In genomic region chr2:45871025-45871424, GRCh38 we compare ENCODE assay signal across 17 cellular contexts.
"Had no signal": no experiment of that assay in that cellular context is flagged by ENCODE, and none has a peak within 500 bp of the region (broad histone marks: within the 10 kb centered on the region; RNA-seq: fewer than 3 reads in every experiment).

No MANE protein-coding gene starts in this region.

- H3K9me3 ChIP-seq: right lobe of liver, testis had no signal

- H2AFZ ChIP-seq: parathyroid adenoma had no signal

- H3K9ac ChIP-seq: parathyroid adenoma had no signal

- H3K36me3 ChIP-seq: gastrocnemius medialis, right lobe of liver, tibial artery had no signal

- H3K4me3 ChIP-seq: dorsolateral prefrontal cortex, gastrocnemius medialis, lung, right lobe of liver, testis, tibial artery had no signal

- DNase-seq: dorsolateral prefrontal cortex; effector CD4-positive, alpha-beta T cell; foreskin fibroblast; gastrocnemius medialis; head of caudate nucleus; natural killer cell; right lobe of liver; small intestine; stimulated activated CD4-positive, alpha-beta T cell treated with anti-CD3 and anti-CD28 coated beads, Interleukin-15, amount 100 ng/mL, for 24 hours; stimulated activated CD4-positive, alpha-beta T cell treated with anti-CD3 and anti-CD28 coated beads, Interleukin-4, amount 100 ng/mL, for 1 hour; stimulated activated CD8-positive, alpha-beta memory T cell treated with anti-CD3 and anti-CD28 coated beads, Interleukin-4, amount 100 ng/mL, for 48 hours; stimulated activated naive CD4-positive, alpha-beta T cell treated with Interleukin-2 at 50 U/mL for 16 hours; substantia nigra; testis; tibial artery had no signal

- H3K27ac ChIP-seq: dorsolateral prefrontal cortex, gastrocnemius medialis, parathyroid adenoma, right lobe of liver, testis, tibial artery had no signal

- H3K27me3 ChIP-seq: dorsolateral prefrontal cortex, gastrocnemius medialis, right lobe of liver, testis, tibial artery had no signal

- ATAC-seq: gastrocnemius medialis, natural killer cell had no signal
